Comparison of ENCODE assay signal across 10 cellular contexts in the genomic region with DNA sequence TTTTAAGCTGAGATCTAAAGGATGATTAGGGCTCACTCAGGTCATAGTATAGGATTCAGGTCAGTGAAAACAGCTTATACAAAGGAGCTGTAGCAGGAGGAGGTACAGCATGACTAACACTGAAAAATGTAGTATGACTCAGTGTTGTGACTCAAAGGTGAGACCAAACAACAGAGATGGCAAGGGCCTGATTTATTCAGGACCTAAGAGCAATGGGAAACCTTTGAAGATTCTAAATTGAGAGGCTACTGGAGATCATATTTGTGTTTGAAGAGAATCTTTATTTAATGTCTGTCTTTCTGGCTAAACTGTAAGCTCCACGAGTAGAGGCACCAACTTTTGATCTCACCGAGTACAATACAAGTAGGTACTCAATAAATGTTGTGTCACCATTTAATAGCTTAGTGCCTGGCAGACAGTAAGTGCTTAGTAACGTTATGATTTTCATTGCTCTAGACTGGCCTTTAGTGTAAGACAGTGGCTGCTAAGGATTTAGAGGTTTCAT. TPM values are rescaled to one million over a fixed set of nuclear protein-coding genes. Genes with fewer than 3 reads are reported as not detected.
DNase-seq lines count a peak whose midpoint lies in the region; ATAC-seq and TF ChIP-seq lines count a peak whose summit lies in the region.
"Had no signal": no experiment of that assay in that cellular context is flagged by ENCODE, and none has a peak within 500 bp of the region (broad histone marks: within the 10 kb centered on the region; RNA-seq: fewer than 3 reads in every experiment).

No MANE protein-coding gene starts in this region.

- CTCF ChIA-PET in SK-N-SH (lab: Yijun Ruan, JAX) = interaction anchor here (0.9 kb wide), 1 partner anchor 21 kb away, joined by 4 read pairs; no protein-coding TSS in a partner anchor

- peak; percentile 93 for DNase-seq in ELR (ENCODE audit: low read depth)
- no peak for DNase-seq in SK-N-SH
- DNase-seq in left kidney (ENCODE audit: low read depth, low spot score) = peak; percentile 10
- DNase-seq in GM10266 (ENCODE audit: extremely low spot score) = no peak
- no peak for DNase-seq in retina
- DNase-seq in midbrain (lab: John Stamatoyannopoulos, UW) = no peak
- DNase-seq: activated CD4-positive, alpha-beta T cell treated with anti-CD3 and anti-CD28 coated beads for 4 hours had no signal

- TF ChIP-seq CTCF in SK-N-SH (IDR thresholded peaks at IDR 0.05) (no peak), GM10266 (IDR thresholded peaks at IDR 0.05; ENCODE audit: control insufficient read depth, insufficient read depth, low read depth, missing control alignments) (no peak)

- no peak overlapping the region for H3K9ac ChIP-seq in SK-N-SH

- H3K4me2 ChIP-seq in SK-N-SH = peak overlapping the region; percentile 23; the same call in 1 of the 2 replicates

- peak; percentile 59 for ATAC-seq in HG02571 (IDR thresholded peaks at IDR 0.05; ENCODE audit: unreplicated experiment)
- ATAC-seq in GM19397 (IDR thresholded peaks at IDR 0.05; ENCODE audit: unreplicated experiment) = no peak

- H3K27me3 ChIP-seq in SK-N-SH (ENCODE audit: insufficient read depth) = no peaks in the 10 kb centered on the region

- no peak for TF ChIP-seq RAD21 in SK-N-SH (IDR thresholded peaks at IDR 0.05; ENCODE audit: low read length)

- no peak overlapping the region for H2AFZ ChIP-seq in SK-N-SH (ENCODE audit: low read depth)

- peak in 1 of 2 experiments; percentile 42; a peak in 1 of 4 replicates for TF ChIP-seq EP300 in SK-N-SH (IDR thresholded peaks at IDR 0.05; ENCODE audit: borderline replicate concordance in 1 of 2, low read depth in 1 of 2, low read length in 1 of 2)

- no peaks in the 10 kb centered on the region for H3K9me2 ChIP-seq in SK-N-SH

- peaks cover 0 to 6% of the 10 kb centered on the region in 2 experiments; a peak in 1 of 4 replicates for H3K4me1 ChIP-seq in SK-N-SH (ENCODE audit: control insufficient read depth in 1 of 2, insufficient read depth in 2 of 2, low read depth in 1 of 2, low read length in 1 of 2)

- POLR2A ChIA-PET in SK-N-SH (lab: Yijun Ruan, JAX) = no interaction called here

- H3F3A ChIP-seq in SK-N-SH (replicated peaks; ENCODE audit: insufficient read depth) = peaks cover 13% of the 10 kb centered on the region

- 43% methylated on average over 3 of the region's 3 CpGs for WGBS in SK-N-SH (ENCODE audit: low lambda C conversion rate)

- no peaks in the 10 kb centered on the region for H4K20me1 ChIP-seq in SK-N-SH (ENCODE audit: insufficient read depth)

- H3K36me3 ChIP-seq in SK-N-SH (replicated peaks in 1 of 2; ENCODE audit: control insufficient read depth in 1 of 2, insufficient read depth in 2 of 2, low read length in 1 of 2) = peaks cover 1 to 2% of the 10 kb centered on the region in 2 experiments
- H3K36me3 ChIP-seq: thoracic aorta had no signal

- peaks cover 4% of the 10 kb centered on the region; the same call in 1 of the 2 replicates for H3K9me3 ChIP-seq in SK-N-SH
- H3K9me3 ChIP-seq: thoracic aorta had no signal

- peak overlapping the region in 1 of 2 experiments; percentile 54; a peak in 2 of 4 replicates for H3K27ac ChIP-seq in SK-N-SH (ENCODE audit: low read depth in 2 of 2, low read length in 1 of 2)
- H3K27ac ChIP-seq: thoracic aorta had no signal

- no peak overlapping the region for H3K4me3 ChIP-seq in SK-N-SH (ENCODE audit: low read depth in 2 of 2, low read length in 1 of 2)
- H3K4me3 ChIP-seq: thoracic aorta had no signal

- H3K79me2 ChIP-seq in SK-N-SH (ENCODE audit: insufficient read depth) = no peaks in the 10 kb centered on the region

TF ChIP-seq in SK-N-SH, 30 proteins besides CTCF, POLR2A, EP300 and RAD21 (continues in another document):
- TF ChIP-seq, protein P1, sequence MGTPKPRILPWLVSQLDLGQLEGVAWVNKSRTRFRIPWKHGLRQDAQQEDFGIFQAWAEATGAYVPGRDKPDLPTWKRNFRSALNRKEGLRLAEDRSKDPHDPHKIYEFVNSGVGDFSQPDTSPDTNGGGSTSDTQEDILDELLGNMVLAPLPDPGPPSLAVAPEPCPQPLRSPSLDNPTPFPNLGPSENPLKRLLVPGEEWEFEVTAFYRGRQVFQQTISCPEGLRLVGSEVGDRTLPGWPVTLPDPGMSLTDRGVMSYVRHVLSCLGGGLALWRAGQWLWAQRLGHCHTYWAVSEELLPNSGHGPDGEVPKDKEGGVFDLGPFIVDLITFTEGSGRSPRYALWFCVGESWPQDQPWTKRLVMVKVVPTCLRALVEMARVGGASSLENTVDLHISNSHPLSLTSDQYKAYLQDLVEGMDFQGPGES (IDR thresholded peaks at IDR 0.05; ENCODE audit: low read depth, low read length) = no peak
- TF ChIP-seq, protein P2, sequence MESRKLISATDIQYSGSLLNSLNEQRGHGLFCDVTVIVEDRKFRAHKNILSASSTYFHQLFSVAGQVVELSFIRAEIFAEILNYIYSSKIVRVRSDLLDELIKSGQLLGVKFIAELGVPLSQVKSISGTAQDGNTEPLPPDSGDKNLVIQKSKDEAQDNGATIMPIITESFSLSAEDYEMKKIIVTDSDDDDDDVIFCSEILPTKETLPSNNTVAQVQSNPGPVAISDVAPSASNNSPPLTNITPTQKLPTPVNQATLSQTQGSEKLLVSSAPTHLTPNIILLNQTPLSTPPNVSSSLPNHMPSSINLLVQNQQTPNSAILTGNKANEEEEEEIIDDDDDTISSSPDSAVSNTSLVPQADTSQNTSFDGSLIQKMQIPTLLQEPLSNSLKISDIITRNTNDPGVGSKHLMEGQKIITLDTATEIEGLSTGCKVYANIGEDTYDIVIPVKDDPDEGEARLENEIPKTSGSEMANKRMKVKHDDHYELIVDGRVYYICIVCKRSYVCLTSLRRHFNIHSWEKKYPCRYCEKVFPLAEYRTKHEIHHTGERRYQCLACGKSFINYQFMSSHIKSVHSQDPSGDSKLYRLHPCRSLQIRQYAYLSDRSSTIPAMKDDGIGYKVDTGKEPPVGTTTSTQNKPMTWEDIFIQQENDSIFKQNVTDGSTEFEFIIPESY (IDR thresholded peaks at IDR 0.05; ENCODE audit: borderline replicate concordance, low read depth) = no peak
- TF ChIP-seq ELF1 (IDR thresholded peaks at IDR 0.05) = no peak
- TF ChIP-seq FOSL2 (IDR thresholded peaks at IDR 0.05; ENCODE audit: borderline replicate concordance, low read depth) = peak; percentile 98
- TF ChIP-seq POLR2AphosphoS5 (IDR thresholded peaks at IDR 0.05; ENCODE audit: low read depth, low read length) = no peak; the same call in 1 of the 2 replicates
- TF ChIP-seq MXI1 (IDR thresholded peaks at IDR 0.05; ENCODE audit: low read depth, low read length) = no peak
- TF ChIP-seq USF1 (IDR thresholded peaks at IDR 0.05; ENCODE audit: borderline replicate concordance, low read depth) = no peak
- TF ChIP-seq GABPA (IDR thresholded peaks at IDR 0.05; ENCODE audit: low read depth) = no peak
- TF ChIP-seq TCF12 (IDR thresholded peaks at IDR 0.05) = peak; percentile 67
- TF ChIP-seq, protein P3, sequence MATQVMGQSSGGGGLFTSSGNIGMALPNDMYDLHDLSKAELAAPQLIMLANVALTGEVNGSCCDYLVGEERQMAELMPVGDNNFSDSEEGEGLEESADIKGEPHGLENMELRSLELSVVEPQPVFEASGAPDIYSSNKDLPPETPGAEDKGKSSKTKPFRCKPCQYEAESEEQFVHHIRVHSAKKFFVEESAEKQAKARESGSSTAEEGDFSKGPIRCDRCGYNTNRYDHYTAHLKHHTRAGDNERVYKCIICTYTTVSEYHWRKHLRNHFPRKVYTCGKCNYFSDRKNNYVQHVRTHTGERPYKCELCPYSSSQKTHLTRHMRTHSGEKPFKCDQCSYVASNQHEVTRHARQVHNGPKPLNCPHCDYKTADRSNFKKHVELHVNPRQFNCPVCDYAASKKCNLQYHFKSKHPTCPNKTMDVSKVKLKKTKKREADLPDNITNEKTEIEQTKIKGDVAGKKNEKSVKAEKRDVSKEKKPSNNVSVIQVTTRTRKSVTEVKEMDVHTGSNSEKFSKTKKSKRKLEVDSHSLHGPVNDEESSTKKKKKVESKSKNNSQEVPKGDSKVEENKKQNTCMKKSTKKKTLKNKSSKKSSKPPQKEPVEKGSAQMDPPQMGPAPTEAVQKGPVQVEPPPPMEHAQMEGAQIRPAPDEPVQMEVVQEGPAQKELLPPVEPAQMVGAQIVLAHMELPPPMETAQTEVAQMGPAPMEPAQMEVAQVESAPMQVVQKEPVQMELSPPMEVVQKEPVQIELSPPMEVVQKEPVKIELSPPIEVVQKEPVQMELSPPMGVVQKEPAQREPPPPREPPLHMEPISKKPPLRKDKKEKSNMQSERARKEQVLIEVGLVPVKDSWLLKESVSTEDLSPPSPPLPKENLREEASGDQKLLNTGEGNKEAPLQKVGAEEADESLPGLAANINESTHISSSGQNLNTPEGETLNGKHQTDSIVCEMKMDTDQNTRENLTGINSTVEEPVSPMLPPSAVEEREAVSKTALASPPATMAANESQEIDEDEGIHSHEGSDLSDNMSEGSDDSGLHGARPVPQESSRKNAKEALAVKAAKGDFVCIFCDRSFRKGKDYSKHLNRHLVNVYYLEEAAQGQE (IDR thresholded peaks at IDR 0.05; ENCODE audit: low read depth, low read length) = no peak
- TF ChIP-seq MEF2A (IDR thresholded peaks at IDR 0.05; ENCODE audit: borderline replicate concordance, low read depth) = no peak
- peak; percentile 14; the same call in 1 of the 2 replicates for TF ChIP-seq NFIC (IDR thresholded peaks at IDR 0.05; ENCODE audit: borderline replicate concordance)
- no peak for TF ChIP-seq SMC3 (IDR thresholded peaks at IDR 0.05; ENCODE audit: low read depth, low read length)
- no peak for TF ChIP-seq NRF1 (IDR thresholded peaks at IDR 0.05; ENCODE audit: low read depth, low read length)
- no peak for TF ChIP-seq TAF1 (IDR thresholded peaks at IDR 0.05; ENCODE audit: borderline replicate concordance, low read depth, low read length)
- peak; percentile 92 for TF ChIP-seq JUND (IDR thresholded peaks at IDR 0.05)
- TF ChIP-seq, protein P4, sequence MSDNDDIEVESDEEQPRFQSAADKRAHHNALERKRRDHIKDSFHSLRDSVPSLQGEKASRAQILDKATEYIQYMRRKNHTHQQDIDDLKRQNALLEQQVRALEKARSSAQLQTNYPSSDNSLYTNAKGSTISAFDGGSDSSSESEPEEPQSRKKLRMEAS (IDR thresholded peaks at IDR 0.05; ENCODE audit: low read depth) = 0 out of 2 replicates have a peak, but pooled peaks have one; percentile 41

RNA-seq across cellular contexts. Expression of gene PRKAA2, which starts 43.5 kb away (rescaled TPM):
- polyA plus RNA-seq in SK-N-SH (2012; rRNA removed) = 1.5 and 1.8 TPM in 2 replicates
- polyA plus RNA-seq in SK-N-SH (2012; cell fraction: cytosol; rRNA removed) = 1.8 and 2.1 TPM in 2 replicates
- polyA plus RNA-seq in SK-N-SH (2012; cell fraction: nucleus; rRNA removed) = 2.3 and 4.9 TPM in 2 replicates

Comparison
In these comparisons a context has a peak if more than half of its experiments do, and no peak if none do; other contexts are left out.
1. DNase-seq: peak in ELR (single experiment) and left kidney (single experiment); none in SK-N-SH (single experiment), GM10266 (single experiment), retina (single experiment) and midbrain (single experiment).